In the genomic region with DNA sequence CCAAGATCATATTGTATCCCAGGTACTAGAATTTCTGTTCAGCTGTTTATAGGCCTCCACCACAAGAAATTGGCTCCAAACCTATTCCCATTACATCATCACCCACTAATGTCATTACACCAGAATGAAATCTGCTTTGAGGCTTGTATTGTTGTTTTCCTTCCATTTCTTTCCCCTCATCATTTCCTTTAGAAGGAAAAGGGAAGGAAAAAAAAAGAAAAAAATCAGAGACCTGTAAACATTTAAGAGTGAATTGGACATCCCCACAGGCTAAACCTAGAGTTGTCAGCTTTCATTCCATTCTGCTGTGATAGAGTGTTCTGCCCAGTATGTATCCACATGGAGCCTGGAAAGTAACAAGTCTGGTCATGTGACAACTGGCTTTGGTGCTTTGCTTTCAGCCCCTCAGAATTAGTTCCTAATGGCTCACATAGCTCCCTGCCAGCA, we compare ENCODE assay signal across 11 cellular contexts. TPM values are rescaled to one million over a fixed set of nuclear protein-coding genes. Genes with fewer than 3 reads are reported as not detected.
A peak's percentile ranks its signal among the peaks of the same experiment; 100 is the strongest.
DNase-seq lines count a peak whose midpoint lies in the region; ATAC-seq lines count a peak whose summit lies in the region.
"Had no signal": no experiment of that assay in that cellular context is flagged by ENCODE, and none has a peak within 500 bp of the region (broad histone marks: within the 10 kb centered on the region; RNA-seq: fewer than 3 reads in every experiment).

No MANE protein-coding gene starts in this region.

- H3K9me3 ChIP-seq in mesenchymal stem cell (ENCODE audit: control insufficient read depth, low read length): peaks cover 9% of the 10 kb centered on the region

- no peak overlapping the region for H3K18ac ChIP-seq in mesenchymal stem cell (ENCODE audit: low read depth in 1 of 2, low read length in 2 of 2)

- H3K79me1 ChIP-seq in mesenchymal stem cell (replicated peaks; ENCODE audit: low read length, poor library complexity, severe bottlenecking): peaks cover 28% of the 10 kb centered on the region

- H2BK12ac ChIP-seq in mesenchymal stem cell (ENCODE audit: low read length in 2 of 2): no peak overlapping the region

- H2BK120ac ChIP-seq in mesenchymal stem cell (ENCODE audit: low read depth, low read length): no peak overlapping the region

- H3K9ac ChIP-seq in mesenchymal stem cell (ENCODE audit: low read length): no peak overlapping the region

- no peak overlapping the region for H4K8ac ChIP-seq in mesenchymal stem cell (ENCODE audit: low read length)

- H3K27ac ChIP-seq in epithelial cell of prostate (peak overlapping the region; percentile 53), mesenchymal stem cell (ENCODE audit: low read length, poor library complexity, severe bottlenecking) (peak overlapping the region; percentile 40)

- DNase-seq in AG20443 (ENCODE audit: low spot score) (peak; percentile 50), NCI-H226 (peak; percentile 76), epithelial cell of prostate (ENCODE audit: low read depth, low spot score) (no peak), mesenchymal stem cell (peak; percentile 57), NCI-H2107 (lab: John Stamatoyannopoulos, UW) (no peak)
- DNase-seq: effector CD8-positive, alpha-beta T cell; nephron progenitor cell; SHP77 treated with DMSO at 0.1 percent for 48 hours had no signal

- no peak overlapping the region for H3K4me3 ChIP-seq in mesenchymal stem cell (ENCODE audit: insufficient read depth in 1 of 2, low read depth in 1 of 2, low read length in 2 of 2)

- peak overlapping the region in 1 of 2 experiments; percentile 11 for H3K14ac ChIP-seq in mesenchymal stem cell (ENCODE audit: low read length in 2 of 2)

- peaks cover 0 to 26% of the 10 kb centered on the region in 2 experiments for H3K36me3 ChIP-seq in mesenchymal stem cell (ENCODE audit: control insufficient read depth in 1 of 2, insufficient read depth in 2 of 2, low read depth in 1 of 2, low read length in 2 of 2)

- no peak overlapping the region for H2BK15ac ChIP-seq in mesenchymal stem cell (ENCODE audit: low read depth, poor library complexity, severe bottlenecking)

- H2AK5ac ChIP-seq in mesenchymal stem cell (ENCODE audit: low read length, severe bottlenecking): no peak overlapping the region

- H2AFZ ChIP-seq in mesenchymal stem cell (ENCODE audit: low read depth, low read length): no peak overlapping the region

- no peak overlapping the region for H3K4ac ChIP-seq in mesenchymal stem cell (ENCODE audit: low read depth in 1 of 2, low read length in 2 of 2)

- H2BK5ac ChIP-seq in mesenchymal stem cell (ENCODE audit: low read depth, low read length, poor library complexity, severe bottlenecking): no peak overlapping the region

- no peaks in the 10 kb centered on the region for H3K27me3 ChIP-seq in mesenchymal stem cell (ENCODE audit: control insufficient read depth in 1 of 2, insufficient read depth in 1 of 2, low read length in 2 of 2)

- H3K4me2 ChIP-seq in mesenchymal stem cell (ENCODE audit: low read length, poor library complexity, severe bottlenecking): no peak overlapping the region

- no peak overlapping the region for H3K23ac ChIP-seq in mesenchymal stem cell (ENCODE audit: low read length in 2 of 2)

- H3K4me1 ChIP-seq in mesenchymal stem cell (ENCODE audit: control insufficient read depth, insufficient read depth, low read depth, low read length): peaks cover 2% of the 10 kb centered on the region

- no peak overlapping the region for H4K91ac ChIP-seq in mesenchymal stem cell (ENCODE audit: low read length)

- ATAC-seq in GM18858 (IDR thresholded peaks at IDR 0.05; ENCODE audit: unreplicated experiment): no peak
- ATAC-seq in HG03097 (IDR thresholded peaks at IDR 0.05; ENCODE audit: low FRiP score, unreplicated experiment): no peak
- ATAC-seq in HG02610 (IDR thresholded peaks at IDR 0.05; ENCODE audit: unreplicated experiment): no peak

RNA-seq across cellular contexts. Expression of a gene that starts 44.6 kb away (rescaled TPM):
- polyA plus RNA-seq in mesenchymal stem cell (2013, experiment 1 of 2): 32.5 TPM
- 32.5 TPM for polyA plus RNA-seq in mesenchymal stem cell (2013, experiment 2 of 2)

RNA-seq across cellular contexts. Expression of a gene that starts 47.5 kb away (rescaled TPM):
- polyA plus RNA-seq in mesenchymal stem cell (2013, experiment 1 of 2): 0.10 TPM
- 0.14 TPM for polyA plus RNA-seq in mesenchymal stem cell (2013, experiment 2 of 2)

Comparison
In these comparisons a context has a peak if more than half of its experiments do, and no peak if none do; other contexts are left out.
1. DNase-seq: peak in AG20443 (single experiment), NCI-H226 (single experiment) and mesenchymal stem cell (single experiment); none in epithelial cell of prostate (single experiment) and NCI-H2107 (single experiment).